ENCODE assay signal across 8 cellular contexts in the genomic region with DNA sequence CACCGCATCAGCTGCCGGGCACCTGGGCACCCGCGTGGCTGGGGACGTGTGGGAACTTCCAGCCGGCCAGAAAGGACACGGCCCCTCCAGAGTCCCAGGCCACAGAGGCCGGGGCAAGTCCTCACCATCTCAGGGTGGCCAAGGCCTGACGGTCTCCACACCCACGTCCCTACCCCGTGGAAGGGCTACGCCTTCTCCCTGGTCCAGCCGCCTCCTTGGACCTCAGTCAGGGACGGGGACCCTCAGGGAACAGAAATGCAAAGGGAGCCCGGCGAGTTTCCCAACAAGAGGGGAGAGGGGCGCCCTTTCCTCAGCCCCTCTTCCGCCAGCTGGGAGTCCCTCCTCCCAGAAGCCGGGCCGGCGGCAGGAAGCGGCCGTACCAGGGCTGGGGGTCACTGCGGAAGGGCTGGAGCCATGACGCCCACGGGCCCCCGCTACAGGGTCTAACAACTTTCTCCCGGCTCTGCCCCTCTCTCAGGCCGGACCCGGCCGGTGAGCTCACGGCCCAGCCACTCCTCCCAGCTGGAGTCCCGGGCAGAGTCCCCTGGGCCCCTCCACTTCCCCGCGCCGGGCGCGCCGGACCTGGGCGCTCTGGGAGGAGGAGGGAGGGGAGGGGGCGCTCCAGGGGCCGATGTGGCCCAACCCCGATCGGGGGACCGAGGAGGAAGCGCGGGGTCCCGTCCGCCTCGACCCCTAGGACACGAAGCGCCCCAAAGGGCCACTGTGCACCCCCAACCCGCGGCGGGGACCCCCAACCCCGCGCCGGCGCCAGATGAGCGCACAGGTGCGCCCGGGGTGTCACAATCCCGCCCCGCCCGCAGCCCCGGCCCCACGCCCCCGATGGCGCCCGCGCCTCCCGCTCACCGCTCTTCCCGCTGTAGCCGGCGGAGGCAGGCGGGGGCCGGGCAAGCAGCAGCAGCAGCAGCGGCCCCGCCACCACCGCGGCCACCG. TPM values are rescaled to one million over a fixed set of nuclear protein-coding genes. Genes with fewer than 3 reads are reported as not detected.
DNase-seq lines count a peak whose midpoint lies in the region; ATAC-seq, FAIRE-seq and TF ChIP-seq lines count a peak whose summit lies in the region.

No MANE protein-coding gene starts in this region.

- no peak overlapping the region for H2BK12ac ChIP-seq in mesenchymal stem cell (ENCODE audit: low read length in 2 of 2)

- peak overlapping the region; percentile 11 to 72 for H3K14ac ChIP-seq in mesenchymal stem cell (ENCODE audit: low read length in 2 of 2)

- H3K4me3 ChIP-seq in colonic mucosa (peak overlapping the region; percentile 98), mesenchymal stem cell (ENCODE audit: insufficient read depth in 1 of 2, low read depth in 1 of 2, low read length in 2 of 2) (peak overlapping the region; percentile 81 to 86), urinary bladder (ENCODE audit: low read depth, low read length) (peak overlapping the region; percentile 96)

- 1% methylated on average over 58 of the region's 83 CpGs for WGBS in mesenchymal stem cell
- WGBS in urinary bladder = 2% methylated on average over 82 of the region's 83 CpGs

- FAIRE-seq in frontal cortex (lab: Jason Lieb, UNC) = no peak

- H3K27ac ChIP-seq in colonic mucosa (peak overlapping the region; percentile 72), mesenchymal stem cell (ENCODE audit: low read length, poor library complexity, severe bottlenecking) (no peak overlapping the region), urinary bladder (ENCODE audit: low read depth) (no peak overlapping the region)

- H3K18ac ChIP-seq in mesenchymal stem cell (ENCODE audit: low read depth in 1 of 2, low read length in 2 of 2) = peak overlapping the region; percentile 84 to 97

- H3K4ac ChIP-seq in mesenchymal stem cell (ENCODE audit: low read depth in 1 of 2, low read length in 2 of 2) = peak overlapping the region; percentile 53 to 72

- H3K23ac ChIP-seq in mesenchymal stem cell (ENCODE audit: low read length in 2 of 2) = peak overlapping the region in 1 of 2 experiments; percentile 75

- intact Hi-C loops in colonic mucosa (cut with DNase I) = loop anchor here (10.0 kb wide), 1 partner anchor 104 kb away; no protein-coding TSS in a partner anchor

- H2BK15ac ChIP-seq in mesenchymal stem cell (ENCODE audit: low read depth, poor library complexity, severe bottlenecking) = peak overlapping the region; percentile 76

- H3K9ac ChIP-seq in ES-I3 (ENCODE audit: low read depth, low read length) (peak overlapping the region; percentile 94), colonic mucosa (ENCODE audit: low read depth in 2 of 2, low read length in 2 of 2) (peak overlapping the region; percentile 71 to 91), mesenchymal stem cell (ENCODE audit: low read length) (peak overlapping the region; percentile 84)

- H3K27me3 ChIP-seq in colonic mucosa (no peaks in the 10 kb centered on the region), mesenchymal stem cell (ENCODE audit: control insufficient read depth in 1 of 2, insufficient read depth in 1 of 2, low read length in 2 of 2) (no peaks in the 10 kb centered on the region)

- no peak overlapping the region for H2AK5ac ChIP-seq in mesenchymal stem cell (ENCODE audit: low read length, severe bottlenecking)

- DNase-seq in OCI-M1 (lab: John Stamatoyannopoulos, UW) (peak; percentile 20), colonic mucosa (peak; percentile 55), mesenchymal stem cell (peak; percentile 40), frontal cortex (ENCODE audit: low spot score in 2 of 2) (no peak), NCI-H774 (lab: John Stamatoyannopoulos, UW) (no peak)

- H3K4me1 ChIP-seq in ES-I3 (ENCODE audit: insufficient read depth, low read length) (peaks cover 21% of the 10 kb centered on the region), colonic mucosa (peaks cover 19% of the 10 kb centered on the region), mesenchymal stem cell (ENCODE audit: control insufficient read depth, insufficient read depth, low read depth, low read length) (peaks cover 41% of the 10 kb centered on the region), urinary bladder (ENCODE audit: insufficient read depth) (no peaks in the 10 kb centered on the region)

- H2AFZ ChIP-seq in mesenchymal stem cell (ENCODE audit: low read depth, low read length) = peak overlapping the region; percentile 37

- H4K8ac ChIP-seq in mesenchymal stem cell (ENCODE audit: low read length) = peak overlapping the region; percentile 38

- H3K36me3 ChIP-seq in ES-I3 (ENCODE audit: insufficient read depth, low read length) = no peaks in the 10 kb centered on the region
- no peaks in the 10 kb centered on the region for H3K36me3 ChIP-seq in colonic mucosa
- H3K36me3 ChIP-seq in mesenchymal stem cell (ENCODE audit: control insufficient read depth in 1 of 2, insufficient read depth in 2 of 2, low read depth in 1 of 2, low read length in 2 of 2) = peaks cover 11 to 25% of the 10 kb centered on the region in 2 experiments
- H3K36me3 ChIP-seq in urinary bladder (ENCODE audit: insufficient read depth) = no peaks in the 10 kb centered on the region

- peak overlapping the region; percentile 87 for H2BK120ac ChIP-seq in mesenchymal stem cell (ENCODE audit: low read depth, low read length)

- peaks cover 30% of the 10 kb centered on the region for H3K79me1 ChIP-seq in mesenchymal stem cell (replicated peaks; ENCODE audit: low read length, poor library complexity, severe bottlenecking)

- H3K9me3 ChIP-seq in ES-I3 (ENCODE audit: control insufficient read depth, insufficient read depth, low read length) = no peaks in the 10 kb centered on the region
- H3K9me3 ChIP-seq in colonic mucosa = no peaks in the 10 kb centered on the region
- no peaks in the 10 kb centered on the region for H3K9me3 ChIP-seq in mesenchymal stem cell (ENCODE audit: control insufficient read depth, low read length)

- no peak for TF ChIP-seq CTCF in colonic mucosa (IDR thresholded peaks at IDR 0.05)

- peak; percentile 31 for ATAC-seq in GM21786 (IDR thresholded peaks at IDR 0.05; ENCODE audit: unreplicated experiment)

- H4K91ac ChIP-seq in mesenchymal stem cell (ENCODE audit: low read length) = peak overlapping the region; percentile 3

- peak overlapping the region; percentile 82 for H3K4me2 ChIP-seq in mesenchymal stem cell (ENCODE audit: low read length, poor library complexity, severe bottlenecking)

- peak overlapping the region; percentile 63 for H2BK5ac ChIP-seq in mesenchymal stem cell (ENCODE audit: low read depth, low read length, poor library complexity, severe bottlenecking)

RNA-seq across cellular contexts. Expression of a gene that starts 0.7 kb away (rescaled TPM):
- total RNA-seq in colonic mucosa (100 to 1,000 TPM in 1 of 2 donors, 10 to 100 TPM in 1; 99.6 to 102 TPM), urinary bladder (15.9 TPM), frontal cortex (18.8 TPM)
- 84.3 TPM for polyA plus RNA-seq in mesenchymal stem cell (2013, experiment 1 of 2)
- polyA plus RNA-seq in mesenchymal stem cell (2013, experiment 2 of 2) = 88.5 TPM
- polyA plus RNA-seq in urinary bladder = 53.8 TPM

RNA-seq across cellular contexts. Expression of a gene that starts 10.8 kb away (rescaled TPM):
- total RNA-seq in colonic mucosa (10 to 100 TPM; 59.4 to 75.4 TPM), urinary bladder (20.3 TPM), frontal cortex (44.8 TPM)
- 82.6 TPM for polyA plus RNA-seq in mesenchymal stem cell (2013, experiment 1 of 2)
- 81.5 TPM for polyA plus RNA-seq in mesenchymal stem cell (2013, experiment 2 of 2)
- polyA plus RNA-seq in urinary bladder = 81.1 TPM

RNA-seq across cellular contexts. Expression of a gene that starts 15.9 kb away (rescaled TPM):
- 10 to 100 TPM; 38.3 to 63.6 TPM for total RNA-seq in colonic mucosa
- polyA plus RNA-seq in mesenchymal stem cell (2013, experiment 1 of 2) = 411 TPM
- polyA plus RNA-seq in mesenchymal stem cell (2013, experiment 2 of 2) = 395 TPM
- total RNA-seq in urinary bladder = 29.0 TPM
- polyA plus RNA-seq in urinary bladder = 246 TPM
- total RNA-seq in frontal cortex = 12.6 TPM

RNA-seq across cellular contexts. Expression of a gene that starts 20.6 kb away (rescaled TPM):
- total RNA-seq in colonic mucosa (10 to 100 TPM; 31.3 to 50.2 TPM), urinary bladder (5.3 TPM), frontal cortex (7.7 TPM)
- 21.5 TPM for polyA plus RNA-seq in mesenchymal stem cell (2013, experiment 1 of 2)
- 21.2 TPM for polyA plus RNA-seq in mesenchymal stem cell (2013, experiment 2 of 2)
- polyA plus RNA-seq in urinary bladder = 20.6 TPM

RNA-seq across cellular contexts. Expression of a gene that starts 28.6 kb away (rescaled TPM):
- total RNA-seq in colonic mucosa (10 to 100 TPM; 33.4 to 34.3 TPM), urinary bladder (9.9 TPM), frontal cortex (24.5 TPM)
- 8.3 TPM for polyA plus RNA-seq in mesenchymal stem cell (2013, experiment 1 of 2)
- 8.7 TPM for polyA plus RNA-seq in mesenchymal stem cell (2013, experiment 2 of 2)
- 25.0 TPM for polyA plus RNA-seq in urinary bladder

Comparison
In these comparisons a context has a peak if more than half of its experiments do, and no peak if none do; other contexts are left out.
1. DNase-seq: peak in OCI-M1 (single experiment), colonic mucosa (single experiment) and mesenchymal stem cell (single experiment); none in frontal cortex (0 of 2) and NCI-H774 (single experiment).
2. Peak in every context shown above with its lines, with median percentiles within 50 percentile points of each other: H3K9ac ChIP-seq and H3K4me3 ChIP-seq.